Comparison of ENCODE assay signal across 8 cellular contexts in the genomic region with DNA sequence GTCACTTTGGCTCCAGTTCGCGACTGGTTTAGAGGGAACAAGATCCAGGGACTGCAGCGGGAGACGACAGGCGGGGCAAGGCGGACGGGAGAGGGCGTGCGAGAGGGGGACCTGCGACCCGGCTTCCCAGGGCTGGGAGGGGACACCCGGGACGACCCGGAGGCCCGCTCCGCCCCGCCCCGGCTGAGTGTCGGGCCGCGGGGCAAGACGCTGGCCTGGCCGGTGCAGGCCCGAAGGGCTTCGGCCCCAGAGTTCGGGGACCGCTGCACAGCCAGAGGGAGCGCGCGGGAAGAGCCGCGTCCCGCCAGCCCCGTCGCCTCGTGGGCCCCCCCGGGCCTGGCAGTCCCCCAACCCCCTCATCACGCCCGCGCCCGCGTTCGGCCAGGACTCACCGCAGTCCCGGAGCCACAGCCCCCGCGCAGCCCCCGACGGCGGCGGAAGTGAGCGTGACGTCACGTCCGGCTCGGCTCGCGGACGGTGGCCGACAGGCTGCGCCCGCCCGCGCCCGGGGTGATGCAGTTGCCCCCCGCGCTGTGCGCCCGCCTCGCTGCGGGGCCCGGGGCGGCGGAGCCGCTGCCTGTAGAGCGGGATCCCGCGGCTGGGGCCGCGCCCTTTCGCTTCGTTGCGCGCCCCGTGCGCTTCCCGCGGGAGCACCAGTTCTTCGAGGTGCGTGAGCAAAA. TPM values are rescaled to one million over a fixed set of nuclear protein-coding genes. Genes with fewer than 3 reads are reported as not detected.
A peak's percentile ranks its signal among the peaks of the same experiment; 100 is the strongest.
DNase-seq lines count a peak whose midpoint lies in the region; ATAC-seq and TF ChIP-seq lines count a peak whose summit lies in the region.

A gene with protein sequence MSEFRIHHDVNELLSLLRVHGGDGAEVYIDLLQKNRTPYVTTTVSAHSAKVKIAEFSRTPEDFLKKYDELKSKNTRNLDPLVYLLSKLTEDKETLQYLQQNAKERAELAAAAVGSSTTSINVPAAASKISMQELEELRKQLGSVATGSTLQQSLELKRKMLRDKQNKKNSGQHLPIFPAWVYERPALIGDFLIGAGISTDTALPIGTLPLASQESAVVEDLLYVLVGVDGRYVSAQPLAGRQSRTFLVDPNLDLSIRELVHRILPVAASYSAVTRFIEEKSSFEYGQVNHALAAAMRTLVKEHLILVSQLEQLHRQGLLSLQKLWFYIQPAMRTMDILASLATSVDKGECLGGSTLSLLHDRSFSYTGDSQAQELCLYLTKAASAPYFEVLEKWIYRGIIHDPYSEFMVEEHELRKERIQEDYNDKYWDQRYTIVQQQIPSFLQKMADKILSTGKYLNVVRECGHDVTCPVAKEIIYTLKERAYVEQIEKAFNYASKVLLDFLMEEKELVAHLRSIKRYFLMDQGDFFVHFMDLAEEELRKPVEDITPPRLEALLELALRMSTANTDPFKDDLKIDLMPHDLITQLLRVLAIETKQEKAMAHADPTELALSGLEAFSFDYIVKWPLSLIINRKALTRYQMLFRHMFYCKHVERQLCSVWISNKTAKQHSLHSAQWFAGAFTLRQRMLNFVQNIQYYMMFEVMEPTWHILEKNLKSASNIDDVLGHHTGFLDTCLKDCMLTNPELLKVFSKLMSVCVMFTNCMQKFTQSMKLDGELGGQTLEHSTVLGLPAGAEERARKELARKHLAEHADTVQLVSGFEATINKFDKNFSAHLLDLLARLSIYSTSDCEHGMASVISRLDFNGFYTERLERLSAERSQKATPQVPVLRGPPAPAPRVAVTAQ (minus strand): TSS at position 442 of the 680 bp plus-strand sequence. CDS start 5,931 bp downstream, outside the sequence.
A gene with protein sequence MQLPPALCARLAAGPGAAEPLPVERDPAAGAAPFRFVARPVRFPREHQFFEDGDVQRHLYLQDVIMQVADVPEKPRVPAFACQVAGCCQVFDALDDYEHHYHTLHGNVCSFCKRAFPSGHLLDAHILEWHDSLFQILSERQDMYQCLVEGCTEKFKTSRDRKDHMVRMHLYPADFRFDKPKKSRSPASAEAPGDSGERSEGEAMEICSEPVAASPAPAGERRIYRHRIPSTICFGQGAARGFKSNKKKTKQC (plus strand): TSS at position 484 of the 680 bp plus-strand sequence. CDS start 30 bp downstream, at position 514.

- H3K27me3 Mint-ChIP-seq in activated CD4-positive, alpha-beta memory T cell treated with anti-CD3 and anti-CD28 coated beads, Interleukin-2, amount 10 ng/mL, durations not matched to agents 7 days and 5 days: no peaks in the 10 kb centered on the region

- H3K4me1 ChIP-seq in lower lobe of right lung: peaks cover 28% of the 10 kb centered on the region

- CTCF ChIA-PET in activated CD4-positive, alpha-beta memory T cell treated with anti-CD3 and anti-CD28 coated beads, Interleukin-2, amount 10 ng/mL, durations not matched to agents 7 days and 5 days (lab: Charles Lee): interaction anchor here (0.6 to 2.2 kb wide), 12 partner anchors 15 to 166 kb away, joined by 3 to 19 read pairs (median 6); a partner anchor contains a TSS

- peaks cover 40% of the 10 kb centered on the region for H3K36me3 ChIP-seq in lower lobe of right lung

- no peaks in the 10 kb centered on the region for H3K9me3 ChIP-seq in lower lobe of right lung

- H3K27ac ChIP-seq in lower lobe of right lung: peak within 1 kb of the TSS; percentile 99

- DNase-seq in AG09309 (ENCODE audit: low read depth) (peak; percentile 27), NCI-H748 treated with DMSO at 0.1 percent for 48 hours (lab: John Stamatoyannopoulos, UW) (peak; percentile 32), ecto neural progenitor cell (ENCODE audit: low spot score) (peak; percentile 92), lower lobe of right lung (peak; percentile 90)
- peak; percentile 89 for DNase-seq in activated CD4-positive, alpha-beta memory T cell treated with anti-CD3 and anti-CD28 coated beads, Interleukin-2, amount 10 ng/mL, durations not matched to agents 7 days and 5 days
- DNase-seq in stimulated activated CD4-positive, alpha-beta T cell treated with anti-CD3 and anti-CD28 coated beads, TNF-alpha, amount 100 ng/mL, for 24 hours (ENCODE audit: low read depth in 3 of 3): peak; percentile 80 to 84 (median 82)

- ATAC-seq in GM18868 (IDR thresholded peaks at IDR 0.05; ENCODE audit: unreplicated experiment) (peak; percentile 74), HG03097 (IDR thresholded peaks at IDR 0.05; ENCODE audit: low FRiP score, unreplicated experiment) (peak; percentile 65), lower lobe of right lung (peak; percentile 93 to 94)

- H3K27me3 ChIP-seq in lower lobe of right lung (ENCODE audit: low read depth): no peaks in the 10 kb centered on the region

- intact Hi-C loops in lower lobe of right lung (cut with DNase I): no loop called here

- peak within 1 kb of the TSS; percentile 98 for H3K27ac Mint-ChIP-seq in activated CD4-positive, alpha-beta memory T cell treated with anti-CD3 and anti-CD28 coated beads, Interleukin-2, amount 10 ng/mL, durations not matched to agents 7 days and 5 days

- no peaks in the 10 kb centered on the region for H3K9me3 Mint-ChIP-seq in activated CD4-positive, alpha-beta memory T cell treated with anti-CD3 and anti-CD28 coated beads, Interleukin-2, amount 10 ng/mL, durations not matched to agents 7 days and 5 days

- TF ChIP-seq CTCF in AG09309 (IDR thresholded peaks at IDR 0.05; ENCODE audit: control insufficient read depth, insufficient read depth, low read depth, low read length, missing control alignments): no peak
- no peak for TF ChIP-seq CTCF in lower lobe of right lung (IDR thresholded peaks at IDR 0.05)

- H3K4me1 Mint-ChIP-seq in activated CD4-positive, alpha-beta memory T cell treated with anti-CD3 and anti-CD28 coated beads, Interleukin-2, amount 10 ng/mL, durations not matched to agents 7 days and 5 days: peaks cover 29% of the 10 kb centered on the region

- H3K36me3 Mint-ChIP-seq in activated CD4-positive, alpha-beta memory T cell treated with anti-CD3 and anti-CD28 coated beads, Interleukin-2, amount 10 ng/mL, durations not matched to agents 7 days and 5 days (ENCODE audit: low read depth): peaks cover 24% of the 10 kb centered on the region

- H3K4me3 Mint-ChIP-seq in activated CD4-positive, alpha-beta memory T cell treated with anti-CD3 and anti-CD28 coated beads, Interleukin-2, amount 10 ng/mL, durations not matched to agents 7 days and 5 days: peak within 1 kb of the TSS; percentile 95

- POLR2A ChIA-PET in activated CD4-positive, alpha-beta memory T cell treated with anti-CD3 and anti-CD28 coated beads, Interleukin-2, amount 10 ng/mL, durations not matched to agents 7 days and 5 days (lab: Charles Lee): interaction anchor here (0.9 to 2.2 kb wide), 7 partner anchors 9 to 50 kb away, joined by 3 to 18 read pairs (median 5); no protein-coding TSS in a partner anchor

- peak within 1 kb of the TSS; percentile 89 for H3K4me3 ChIP-seq in AG09309 (ENCODE audit: control insufficient read depth, low read depth, low read length)
- peak within 1 kb of the TSS; percentile 96 for H3K4me3 ChIP-seq in lower lobe of right lung

RNA-seq across cellular contexts. Expression of the first gene that starts in this region (rescaled TPM):
- total RNA-seq in activated CD4-positive, alpha-beta memory T cell treated with anti-CD3 and anti-CD28 coated beads, Interleukin-2, amount 10 ng/mL, durations not matched to agents 7 days and 5 days: 10 to 100 TPM; 52.3 to 58.2 TPM
- total RNA-seq in lower lobe of right lung: 54.5 TPM

RNA-seq across cellular contexts. Expression of the second gene that starts in this region (rescaled TPM):
- total RNA-seq in activated CD4-positive, alpha-beta memory T cell treated with anti-CD3 and anti-CD28 coated beads, Interleukin-2, amount 10 ng/mL, durations not matched to agents 7 days and 5 days: 10 to 100 TPM; 45.7 to 52.7 TPM
- 44.8 TPM for total RNA-seq in lower lobe of right lung

Comparison
In these comparisons a context has a peak if more than half of its experiments do, and no peak if none do; other contexts are left out.
1. Peak in every context shown above with its lines: DNase-seq, ATAC-seq, H3K4me3 ChIP-seq and H3K27ac ChIP-seq.
2. DNase-seq: peak in every context shown above with its lines; median percentile 92 in ecto neural progenitor cell; 90 in lower lobe of right lung; 89 in activated CD4-positive, alpha-beta memory T cell treated with anti-CD3 and anti-CD28 coated beads, Interleukin-2, amount 10 ng/mL, durations not matched to agents 7 days and 5 days; 82 in stimulated activated CD4-positive, alpha-beta T cell treated with anti-CD3 and anti-CD28 coated beads, TNF-alpha, amount 100 ng/mL, for 24 hours; 32 in NCI-H748 treated with DMSO at 0.1 percent for 48 hours; 27 in AG09309.